Comparison of ENCODE assay signal across 1 cellular context in genomic region chr17:72556944-72557826, GRCh38.
TF ChIP-seq lines count a peak whose summit lies in the region.

No MANE protein-coding gene starts in this region.

TF ChIP-seq in HepG2, 621 proteins besides CTCF, POLR2A, EP300 and RAD21 (continued from another document and continues in another):
- TF ChIP-seq ZNF292 (CRISPR knock-in tag; IDR thresholded peaks at IDR 0.05; ENCODE audit: borderline replicate concordance, low read depth), result peak; percentile 32; the same call in 1 of the 2 replicates
- no peak for TF ChIP-seq MNT (IDR thresholded peaks at IDR 0.05)
- no peak for TF ChIP-seq KDM6A (CRISPR knock-in tag; IDR thresholded peaks at IDR 0.05; ENCODE audit: low read depth)
- no peak for TF ChIP-seq DNMT3B (CRISPR knock-in tag; conservative IDR thresholded peaks at IDR 0.05)
- no peak for TF ChIP-seq CEBPB (IDR thresholded peaks at IDR 0.05; ENCODE audit: borderline replicate concordance, low read depth, low read length)
- TF ChIP-seq ZNF180 (CRISPR knock-in tag; IDR thresholded peaks at IDR 0.05; ENCODE audit: borderline replicate concordance, low read depth), result no peak
- no peak for TF ChIP-seq ZNF770 (CRISPR knock-in tag; IDR thresholded peaks at IDR 0.05)
- no peak for TF ChIP-seq ARNT (IDR thresholded peaks at IDR 0.05)
- TF ChIP-seq ZNF512B (CRISPR knock-in tag; IDR thresholded peaks at IDR 0.05; ENCODE audit: borderline replicate concordance), result peak; percentile 66; the same call in 1 of the 2 replicates
- peak; percentile 60; the same call in 1 of the 2 replicates for TF ChIP-seq ZNF605 (CRISPR knock-in tag; IDR thresholded peaks at IDR 0.05)
- no peak for TF ChIP-seq MEIS2 (CRISPR knock-in tag; IDR thresholded peaks at IDR 0.05)
- TF ChIP-seq ZNF224 (CRISPR knock-in tag; IDR thresholded peaks at IDR 0.05), result no peak
- TF ChIP-seq SALL2 (CRISPR knock-in tag; IDR thresholded peaks at IDR 0.05), result no peak
- no peak for TF ChIP-seq ZNF337 (CRISPR knock-in tag; IDR thresholded peaks at IDR 0.05; ENCODE audit: borderline replicate concordance, low read depth)
- TF ChIP-seq ZBTB40 (IDR thresholded peaks at IDR 0.05), result peak; percentile 12; the same call in 1 of the 2 replicates
- TF ChIP-seq ZBTB40 (CRISPR knock-in tag; IDR thresholded peaks at IDR 0.05), result 0 out of 2 replicates have a peak, but pooled peaks have one; percentile 26
- no peak for TF ChIP-seq ZNF484 (CRISPR knock-in tag; IDR thresholded peaks at IDR 0.05; ENCODE audit: borderline replicate concordance, low read depth)
- TF ChIP-seq SRY (CRISPR knock-in tag; IDR thresholded peaks at IDR 0.05), result 0 out of 2 replicates have a peak, but pooled peaks have one; percentile 57
- TF ChIP-seq TCF7 (IDR thresholded peaks at IDR 0.05; ENCODE audit: low read depth), result no peak
- no peak for TF ChIP-seq NR2F6 (IDR thresholded peaks at IDR 0.05)
- TF ChIP-seq NR2F6 (CRISPR knock-in tag; IDR thresholded peaks at IDR 0.05), result no peak
- TF ChIP-seq MXD1 (CRISPR knock-in tag; IDR thresholded peaks at IDR 0.05), result no peak
- TF ChIP-seq ZBTB4 (CRISPR knock-in tag; IDR thresholded peaks at IDR 0.05; ENCODE audit: borderline replicate concordance), result peak; percentile 41; the same call in 1 of the 2 replicates
- TF ChIP-seq ZFP82 (CRISPR knock-in tag; IDR thresholded peaks at IDR 0.05; ENCODE audit: borderline replicate concordance), result no peak
- TF ChIP-seq ARHGAP35 (CRISPR knock-in tag; IDR thresholded peaks at IDR 0.05; ENCODE audit: borderline replicate concordance), result no peak
- no peak for TF ChIP-seq MAFG (CRISPR knock-in tag; IDR thresholded peaks at IDR 0.05)
- TF ChIP-seq PRPF4 (IDR thresholded peaks at IDR 0.05; ENCODE audit: low read depth, low read length, poor library complexity, severe bottlenecking), result no peak
- TF ChIP-seq CHD2 (IDR thresholded peaks at IDR 0.05; ENCODE audit: low read depth, low read length), result no peak
- TF ChIP-seq ZBTB21 (CRISPR knock-in tag; IDR thresholded peaks at IDR 0.05), result no peak
- TF ChIP-seq GMEB2 (CRISPR knock-in tag; IDR thresholded peaks at IDR 0.05; ENCODE audit: low read depth), result no peak
- TF ChIP-seq JUND (CRISPR knock-in tag; IDR thresholded peaks at IDR 0.05), result no peak
- TF ChIP-seq REPIN1 (CRISPR knock-in tag; IDR thresholded peaks at IDR 0.05; ENCODE audit: borderline replicate concordance, low read depth), result no peak
- no peak for TF ChIP-seq HCFC1 (IDR thresholded peaks at IDR 0.05; ENCODE audit: low read depth, low read length)
- TF ChIP-seq EEA1 (CRISPR knock-in tag; IDR thresholded peaks at IDR 0.05; ENCODE audit: borderline replicate concordance), result no peak
- no peak for TF ChIP-seq PREB (CRISPR knock-in tag; IDR thresholded peaks at IDR 0.05)
